25 cellular contexts compared by ENCODE assay signal in the genomic region with DNA sequence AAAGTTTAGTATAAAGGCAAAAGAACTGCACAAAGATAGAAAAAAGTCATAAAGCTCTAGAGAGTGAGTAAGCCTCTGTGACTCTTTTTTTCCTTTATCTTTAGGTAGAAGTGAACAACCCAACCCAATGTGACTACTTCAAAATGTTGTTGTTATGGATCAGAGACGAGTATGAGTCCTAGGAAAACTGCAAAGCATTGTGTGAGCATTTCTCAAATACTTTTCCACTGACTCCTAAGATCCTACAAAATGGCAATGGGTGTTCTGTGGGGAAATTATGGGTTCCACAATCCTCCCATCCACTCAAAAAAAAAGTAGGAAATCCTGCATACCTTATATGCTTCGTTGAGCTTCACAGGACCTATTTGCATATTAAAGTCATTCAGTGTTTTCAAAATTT.
DNase-seq lines count a peak whose midpoint lies in the region; FAIRE-seq and TF ChIP-seq lines count a peak whose summit lies in the region.
"Had no signal": no experiment of that assay in that cellular context is flagged by ENCODE, and none has a peak within 500 bp of the region (broad histone marks: within the 10 kb centered on the region; RNA-seq: fewer than 3 reads in every experiment).

No MANE protein-coding gene starts in this region.

- no peaks in the 10 kb centered on the region for H3K27me3 ChIP-seq in thyroid gland
- H3K27me3 ChIP-seq: adrenal gland, esophagus muscularis mucosa, SJCRH30, upper lobe of right lung had no signal

- FAIRE-seq in RCC 7860 (lab: Jason Lieb, UNC) (no peak), HTR-8/SVneo (lab: Jason Lieb, UNC) (no peak)
- FAIRE-seq: G401.6, GM19239 had no signal

- TF ChIP-seq CTCF in thyroid gland (IDR thresholded peaks at IDR 0.05), result no peak

- no peak overlapping the region for H3K27ac ChIP-seq in thyroid gland
- H3K27ac ChIP-seq: adrenal gland, esophagus muscularis mucosa, HL-60, left ventricle myocardium inferior, SJCRH30, upper lobe of right lung, WERI-Rb-1 had no signal

- H3K4me3 ChIP-seq in thyroid gland (replicated peaks in 1 of 3), result no peak overlapping the region
- H3K4me3 ChIP-seq: adrenal gland, esophagus muscularis mucosa, left ventricle myocardium inferior, SJCRH30, upper lobe of right lung had no signal

- WGBS in thyroid gland, 2 donors, result 68 to 76% methylated on average over 2 of the region's 2 CpGs

- H3K36me3 ChIP-seq in thyroid gland, result no peaks in the 10 kb centered on the region
- H3K36me3 ChIP-seq: adrenal gland, esophagus muscularis mucosa, left ventricle myocardium inferior, SJCRH30, upper lobe of right lung, WERI-Rb-1 had no signal

- H3K9me3 ChIP-seq in thyroid gland, result no peaks in the 10 kb centered on the region
- H3K9me3 ChIP-seq: adrenal gland, esophagus muscularis mucosa, left ventricle myocardium inferior, SJCRH30, upper lobe of right lung had no signal

- DNase-seq in EH (ENCODE audit: low read depth), result peak; percentile 74
- DNase-seq in RCC 7860 (ENCODE audit: low spot score), result peak; percentile 75
- DNase-seq in dedifferentiated amniotic fluid mesenchymal stem cell (ENCODE audit: extremely low spot score), result peak; percentile 29
- peak; percentile 50 for DNase-seq in non-pigmented ciliary epithelial cell (ENCODE audit: low read depth)
- no peak for DNase-seq in thyroid gland
- DNase-seq in LoVo (ENCODE audit: low spot score), result no peak
- DNase-seq in putamen (ENCODE audit: low spot score), result no peak
- no peak for DNase-seq in HTR-8/SVneo (ENCODE audit: insufficient read length, low spot score)
- DNase-seq: activated CD4-positive, alpha-beta T cell treated with anti-CD3 and anti-CD28 coated beads, Interleukin-2, amount 50 U/mL, for 48 hours; activated gamma-delta T cell treated with Interleukin-2 at 50 U/mL for 16 hours; adrenal gland; cerebellar nuclear complex; effector CD4-positive, alpha-beta T cell; glutamatergic neuron; left ventricle myocardium inferior; NCI-H146; SJCRH30; stimulated activated CD4-positive, alpha-beta T cell treated with anti-CD3 and anti-CD28 coated beads, Interleukin-12 subunit alpha, Interleukin-12 subunit beta, amount 100 ng/mL, for 4 hours; T-helper 17 cell; upper lobe of right lung; WERI-Rb-1 had no signal

- intact Hi-C loops in thyroid gland (cut with DNase I), result no loop called here

- peaks cover 0 to 5% of the 10 kb centered on the region in 2 donors for H3K4me1 ChIP-seq in thyroid gland
- H3K4me1 ChIP-seq: adrenal gland, upper lobe of right lung had no signal

- no peak for TF ChIP-seq POLR2A in thyroid gland (IDR thresholded peaks at IDR 0.05)

Comparison
In these comparisons a context has a peak if more than half of its experiments do, and no peak if none do; other contexts are left out.
1. DNase-seq: peak in EH (single experiment), RCC 7860 (single experiment), dedifferentiated amniotic fluid mesenchymal stem cell (single experiment) and non-pigmented ciliary epithelial cell (single experiment); none in thyroid gland (0 of 2), LoVo (single experiment), putamen (single experiment) and HTR-8/SVneo (single experiment).